Comparison of ENCODE assay signal across 15 cellular contexts in genomic region chr14:59297070-59297766, GRCh38.
DNase-seq lines count a peak whose midpoint lies in the region; ATAC-seq and TF ChIP-seq lines count a peak whose summit lies in the region.
"Had no signal": no experiment of that assay in that cellular context is flagged by ENCODE, and none has a peak within 500 bp of the region (broad histone marks: within the 10 kb centered on the region; RNA-seq: fewer than 3 reads in every experiment).

No MANE protein-coding gene starts in this region.

- H3K9me2 ChIP-seq in OCI-LY7 (ENCODE audit: insufficient read depth, low read length), result no peaks in the 10 kb centered on the region

- H3K36me3 Mint-ChIP-seq in stimulated activated effector memory CD8-positive, alpha-beta T cell treated with anti-CD3 and anti-CD28 coated beads, Interleukin-12 subunit alpha, Interleukin-12 subunit beta, amount 100 ng/mL, for 72 hours, result no peaks in the 10 kb centered on the region
- H3K36me3 Mint-ChIP-seq in CD4-positive, alpha-beta memory T cell, result peaks cover 8 to 22% of the 10 kb centered on the region in 2 donors
- peaks cover under 1% of the 10 kb centered on the region for H3K36me3 Mint-ChIP-seq in MCF 10A (ENCODE audit: insufficient read depth, unreplicated experiment)

- no peak for TF ChIP-seq CTCF in OCI-LY7 (conservative IDR thresholded peaks at IDR 0.05; ENCODE audit: low read length)
- no peak for TF ChIP-seq CTCF in fibroblast of villous mesenchyme (IDR thresholded peaks at IDR 0.05; ENCODE audit: insufficient read depth, low read depth, low read length)
- TF ChIP-seq CTCF in smooth muscle cell (IDR thresholded peaks at IDR 0.05; ENCODE audit: borderline replicate concordance, insufficient read depth, poor library complexity, severe bottlenecking), result no peak
- TF ChIP-seq CTCF in MCF 10A (IDR thresholded peaks at IDR 0.05; ENCODE audit: unreplicated experiment), result no peak

- H3K27ac Mint-ChIP-seq in stimulated activated effector memory CD8-positive, alpha-beta T cell treated with anti-CD3 and anti-CD28 coated beads, Interleukin-12 subunit alpha, Interleukin-12 subunit beta, amount 100 ng/mL, for 72 hours, result no peak overlapping the region
- no peak overlapping the region for H3K27ac Mint-ChIP-seq in CD4-positive, alpha-beta memory T cell
- H3K27ac Mint-ChIP-seq in MCF 10A (ENCODE audit: low read depth, unreplicated experiment), result no peak overlapping the region
- H3K27ac Mint-ChIP-seq: neural progenitor cell had no signal

- H3K4me1 Mint-ChIP-seq in stimulated activated effector memory CD8-positive, alpha-beta T cell treated with anti-CD3 and anti-CD28 coated beads, Interleukin-12 subunit alpha, Interleukin-12 subunit beta, amount 100 ng/mL, for 72 hours, result peaks cover 10% of the 10 kb centered on the region
- peaks cover 22 to 36% (median 31%) of the 10 kb centered on the region in 4 donors for H3K4me1 Mint-ChIP-seq in CD4-positive, alpha-beta memory T cell
- no peaks in the 10 kb centered on the region for H3K4me1 Mint-ChIP-seq in MCF 10A (ENCODE audit: insufficient read depth, unreplicated experiment)

- H3K79me2 ChIP-seq in OCI-LY7 (ENCODE audit: insufficient read depth, low read depth, low read length) (peaks cover 40% of the 10 kb centered on the region; the same call in 1 of the 2 replicates), smooth muscle cell (ENCODE audit: low read depth) (peaks cover 16% of the 10 kb centered on the region)

- H3K9me3 ChIP-seq in OCI-LY7 (ENCODE audit: low read length) (no peaks in the 10 kb centered on the region), smooth muscle cell (replicated peaks; ENCODE audit: low read depth) (no peaks in the 10 kb centered on the region)
- no peaks in the 10 kb centered on the region for H3K9me3 ChIP-seq in CD4-positive, alpha-beta memory T cell (ENCODE audit: control insufficient read depth in 1 of 2, low read length in 2 of 2)
- H3K9me3 ChIP-seq: BE2C had no signal

- CTCF ChIA-PET in OCI-LY7 (lab: Charles Lee; ENCODE audit: unreplicated experiment) (no interaction called here), MCF 10A (lab: Yijun Ruan, JAX) (no interaction called here)
- CTCF ChIA-PET in CD4-positive, alpha-beta memory T cell (lab: Charles Lee; ENCODE audit: partially characterized antibody), result interaction anchor here (1.2 kb wide), 1 partner anchor 146 kb away, joined by 3 read pairs; no protein-coding TSS in a partner anchor

- no peak overlapping the region for H3K9ac ChIP-seq in smooth muscle cell (ENCODE audit: low read depth)
- H3K9ac ChIP-seq: neural progenitor cell had no signal

- H2AFZ ChIP-seq in OCI-LY7 (ENCODE audit: low read length), result no peak overlapping the region
- no peak overlapping the region for H2AFZ ChIP-seq in smooth muscle cell (ENCODE audit: low read depth)
- H2AFZ ChIP-seq: neural progenitor cell had no signal

- no peaks in the 10 kb centered on the region for H3K27me3 Mint-ChIP-seq in CD4-positive, alpha-beta memory T cell
- no peaks in the 10 kb centered on the region for H3K27me3 Mint-ChIP-seq in MCF 10A (ENCODE audit: insufficient read depth, unreplicated experiment)
- H3K27me3 Mint-ChIP-seq: brain had no signal

- BruUV-seq in OCI-LY7 (replicated peaks; lab: Mats Ljungman, UMichigan), result no TSS peak
- BruUV-seq in MCF 10A (replicated peaks; lab: Mats Ljungman, UMichigan), result no TSS peak

- H3K4me1 ChIP-seq in OCI-LY7 (ENCODE audit: insufficient read depth, low read length, poor library complexity, severe bottlenecking), result peaks cover 66% of the 10 kb centered on the region
- peaks cover 29% of the 10 kb centered on the region for H3K4me1 ChIP-seq in smooth muscle cell (ENCODE audit: low read depth)
- H3K4me1 ChIP-seq in CD4-positive, alpha-beta memory T cell (ENCODE audit: insufficient read depth, low read length), result peaks cover 9% of the 10 kb centered on the region
- H3K4me1 ChIP-seq: neural progenitor cell had no signal

- peaks cover 26% of the 10 kb centered on the region for H3F3A ChIP-seq in smooth muscle cell (ENCODE audit: low read depth)

- intact Hi-C loops in OCI-LY7 (cut with micrococcal nuclease; ENCODE audit: unreplicated experiment), result no loop called here
- intact Hi-C loops in CD4-positive, alpha-beta memory T cell (cut with micrococcal nuclease), result no loop called here
- intact Hi-C loops in MCF 10A (cut with micrococcal nuclease), result no loop called here

- peaks cover 71% of the 10 kb centered on the region for H3K36me3 ChIP-seq in OCI-LY7 (ENCODE audit: insufficient read depth, low read length)
- no peaks in the 10 kb centered on the region for H3K36me3 ChIP-seq in smooth muscle cell (ENCODE audit: low read depth)
- H3K36me3 ChIP-seq in CD4-positive, alpha-beta memory T cell (ENCODE audit: insufficient read depth, low read length), result no peaks in the 10 kb centered on the region
- H3K36me3 ChIP-seq: BE2C, neural progenitor cell had no signal

- H3K27ac ChIP-seq in OCI-LY7 (ENCODE audit: low read depth, low read length, poor library complexity, severe bottlenecking) (no peak overlapping the region), smooth muscle cell (ENCODE audit: low read depth) (no peak overlapping the region)
- H3K27ac ChIP-seq in CD4-positive, alpha-beta memory T cell (ENCODE audit: low read depth, low read length), result no peak overlapping the region
- H3K27ac ChIP-seq: neural progenitor cell had no signal

- H3K9me3 Mint-ChIP-seq in stimulated activated effector memory CD8-positive, alpha-beta T cell treated with anti-CD3 and anti-CD28 coated beads, Interleukin-12 subunit alpha, Interleukin-12 subunit beta, amount 100 ng/mL, for 72 hours, result no peaks in the 10 kb centered on the region
- H3K9me3 Mint-ChIP-seq in CD4-positive, alpha-beta memory T cell, result no peaks in the 10 kb centered on the region
- no peaks in the 10 kb centered on the region for H3K9me3 Mint-ChIP-seq in MCF 10A (ENCODE audit: unreplicated experiment)
- H3K9me3 Mint-ChIP-seq: brain, neural progenitor cell had no signal

- POLR2A ChIA-PET in OCI-LY7 (lab: Charles Lee), result interaction anchor here (0.6 to 4.1 kb wide), 5 partner anchors 8 to 59 kb away, joined by 3 to 26 read pairs (median 5); no protein-coding TSS in a partner anchor
- POLR2A ChIA-PET in CD4-positive, alpha-beta memory T cell (lab: Charles Lee; ENCODE audit: partially characterized antibody), result no interaction called here
- POLR2A ChIA-PET in MCF 10A (lab: Yijun Ruan, JAX), result interaction anchor here (1.2 kb wide), 1 partner anchor 12 kb away, joined by 3 read pairs; no protein-coding TSS in a partner anchor

- H3K4me3 ChIP-seq in OCI-LY7 (ENCODE audit: low read depth, low read length, poor library complexity, severe bottlenecking), result no peak overlapping the region
- no peak overlapping the region for H3K4me3 ChIP-seq in fibroblast of villous mesenchyme (ENCODE audit: low read depth, low read length)
- H3K4me3 ChIP-seq in smooth muscle cell, result no peak overlapping the region
- no peak overlapping the region for H3K4me3 ChIP-seq in CD4-positive, alpha-beta memory T cell (ENCODE audit: low read length in 2 of 2)
- H3K4me3 ChIP-seq: neural progenitor cell had no signal

- ATAC-seq in stimulated activated effector memory CD8-positive, alpha-beta T cell treated with anti-CD3 and anti-CD28 coated beads, Interleukin-12 subunit alpha, Interleukin-12 subunit beta, amount 100 ng/mL, for 72 hours, result no peak

- H4K20me1 ChIP-seq in OCI-LY7 (ENCODE audit: insufficient read depth, low read length), result no peaks in the 10 kb centered on the region
- H4K20me1 ChIP-seq in smooth muscle cell (ENCODE audit: low read depth), result peaks cover 4% of the 10 kb centered on the region

- H3K27me3 ChIP-seq in smooth muscle cell (ENCODE audit: low read depth), result no peaks in the 10 kb centered on the region
- H3K27me3 ChIP-seq in CD4-positive, alpha-beta memory T cell (ENCODE audit: insufficient read depth, low read length), result no peaks in the 10 kb centered on the region
- H3K27me3 ChIP-seq: BE2C, neural progenitor cell had no signal

- H3K4me3 Mint-ChIP-seq in stimulated activated effector memory CD8-positive, alpha-beta T cell treated with anti-CD3 and anti-CD28 coated beads, Interleukin-12 subunit alpha, Interleukin-12 subunit beta, amount 100 ng/mL, for 72 hours, result no peak overlapping the region
- no peak overlapping the region for H3K4me3 Mint-ChIP-seq in CD4-positive, alpha-beta memory T cell
- no peak overlapping the region for H3K4me3 Mint-ChIP-seq in MCF 10A (ENCODE audit: unreplicated experiment)
- H3K4me3 Mint-ChIP-seq: brain, neural progenitor cell had no signal

- WGBS in smooth muscle cell (ENCODE audit: low lambda C conversion rate), result 57% methylated on average over 5 of the region's 5 CpGs

- DNase-seq in HuH-7 (ENCODE audit: low spot score), result peak; percentile 35
- no peak for DNase-seq in OCI-LY7 (ENCODE audit: low spot score)
- peak; percentile 60 for DNase-seq in fibroblast of villous mesenchyme (ENCODE audit: low read depth)
- no peak for DNase-seq in smooth muscle cell (lab: John Stamatoyannopoulos, UW; ENCODE audit: unreplicated experiment)
- no peak for DNase-seq in stimulated activated effector memory CD8-positive, alpha-beta T cell treated with anti-CD3 and anti-CD28 coated beads, Interleukin-12 subunit alpha, Interleukin-12 subunit beta, amount 100 ng/mL, for 72 hours (ENCODE audit: low spot score in 2 of 2)
- no peak for DNase-seq in CD4-positive, alpha-beta memory T cell
- no peak for DNase-seq in MCF 10A (ENCODE audit: unreplicated experiment)
- DNase-seq: activated naive CD4-positive, alpha-beta T cell treated with Interleukin-2 at 50 U/mL for 16 hours; BE2C; dermis blood vessel endothelial cell; DMS153; retina; substantia nigra had no signal

- peak overlapping the region; percentile 92 for H3K4me2 ChIP-seq in OCI-LY7 (ENCODE audit: low read length)
- peak overlapping the region; percentile 4 for H3K4me2 ChIP-seq in smooth muscle cell
- H3K4me2 ChIP-seq: neural progenitor cell had no signal

Comparison
In these comparisons a context has a peak if more than half of its experiments do, and no peak if none do; other contexts are left out.
1. DNase-seq: peak in HuH-7 (single experiment) and fibroblast of villous mesenchyme (single experiment); none in OCI-LY7 (single experiment), smooth muscle cell (single experiment), stimulated activated effector memory CD8-positive, alpha-beta T cell treated with anti-CD3 and anti-CD28 coated beads, Interleukin-12 subunit alpha, Interleukin-12 subunit beta, amount 100 ng/mL, for 72 hours (0 of 2), CD4-positive, alpha-beta memory T cell (0 of 5) and MCF 10A (single experiment).